ENCODE assay signal across 3 cellular contexts in genomic region chr2:601806-602455, GRCh38.
TF ChIP-seq lines count a peak whose summit lies in the region.

No MANE protein-coding gene starts in this region.

TF ChIP-seq in SK-N-SH, 30 proteins besides CTCF, POLR2A, EP300 and RAD21 (continued from another document):
- TF ChIP-seq FOXJ3 (CRISPR knock-in tag; IDR thresholded peaks at IDR 0.05) = no peak

TF ChIP-seq in SK-N-SH treated with all-trans-retinoic acid at 6 μM for 48 hours, 23 proteins besides CTCF, POLR2A, EP300 and RAD21 (continued from another document):
- no peak for TF ChIP-seq TSHZ2 (CRISPR knock-in tag; IDR thresholded peaks at IDR 0.05)
- TF ChIP-seq ZFP30 (CRISPR knock-in tag; IDR thresholded peaks at IDR 0.05) = no peak
- no peak for TF ChIP-seq ESRRG (CRISPR knock-in tag; IDR thresholded peaks at IDR 0.05)
- no peak for TF ChIP-seq SNAI2 (CRISPR knock-in tag; IDR thresholded peaks at IDR 0.05)
- no peak for TF ChIP-seq OSR1 (CRISPR knock-in tag; IDR thresholded peaks at IDR 0.05)
- no peak for TF ChIP-seq CSRNP3 (CRISPR knock-in tag; IDR thresholded peaks at IDR 0.05)
- TF ChIP-seq ZNF8 (CRISPR knock-in tag; IDR thresholded peaks at IDR 0.05) = no peak
- TF ChIP-seq ZNF70 (CRISPR knock-in tag; IDR thresholded peaks at IDR 0.05) = no peak

TF ChIP-seq in GM23338, 12 proteins besides CTCF, POLR2A, EP300 and RAD21:
- no peak for TF ChIP-seq ZNF462 (CRISPR knock-in tag; IDR thresholded peaks at IDR 0.05)
- no peak for TF ChIP-seq NANOG (IDR thresholded peaks at IDR 0.05; ENCODE audit: borderline replicate concordance)
- no peak for TF ChIP-seq REST (IDR thresholded peaks at IDR 0.05; ENCODE audit: unreplicated experiment)
- no peak for TF ChIP-seq ETS1 (IDR thresholded peaks at IDR 0.05)
- TF ChIP-seq ZNF331 (CRISPR knock-in tag; IDR thresholded peaks at IDR 0.05; ENCODE audit: low read depth) = no peak
- TF ChIP-seq STAT1 (IDR thresholded peaks at IDR 0.05; ENCODE audit: unreplicated experiment) = no peak
- no peak for TF ChIP-seq POLR2AphosphoS5 (IDR thresholded peaks at IDR 0.05; ENCODE audit: low read depth)
- TF ChIP-seq ZNF114 (CRISPR knock-in tag; IDR thresholded peaks at IDR 0.05) = no peak
- no peak for TF ChIP-seq JUNB (IDR thresholded peaks at IDR 0.05; ENCODE audit: unreplicated experiment)
